In the genomic region with DNA sequence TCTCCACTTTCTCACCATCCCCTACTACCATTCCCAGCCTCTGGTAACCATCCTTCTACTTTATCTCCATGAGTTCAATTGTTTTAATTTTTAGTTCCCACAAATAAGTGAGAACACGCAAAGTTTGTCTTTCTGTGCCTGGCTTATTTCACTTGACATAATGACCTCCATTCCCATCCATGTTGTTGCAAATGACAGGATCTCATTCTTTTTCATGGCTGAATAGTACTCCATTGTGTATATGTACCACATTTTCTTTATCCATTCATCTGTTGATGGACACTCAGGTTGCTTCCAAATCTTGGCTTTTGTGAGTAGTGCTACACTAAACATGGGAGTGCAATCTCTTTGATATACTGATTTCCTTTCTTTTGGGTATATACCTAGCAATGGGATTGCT, we compare ENCODE assay signal across 6 cellular contexts. TPM values are rescaled to one million over a fixed set of nuclear protein-coding genes. Genes with fewer than 3 reads are reported as not detected.
"Had no signal": no experiment of that assay in that cellular context is flagged by ENCODE, and none has a peak within 500 bp of the region (broad histone marks: within the 10 kb centered on the region; RNA-seq: fewer than 3 reads in every experiment).

No MANE protein-coding gene starts in this region.

RNA-seq across cellular contexts. Expression of gene FRMPD3, which starts 55.8 kb away (rescaled TPM):
- total RNA-seq: left lobe of liver, left ventricle myocardium inferior, left ventricle myocardium superior, lung microvascular endothelial cell had no signal
- polyA plus RNA-seq: keratinocyte; naive thymus-derived CD4-positive, alpha-beta T cell had no signal
